Comparison of ENCODE assay signal across 1 cellular context in genomic region chr7:102450242-102450641, GRCh38.
TF ChIP-seq lines count a peak whose summit lies in the region.

No MANE protein-coding gene starts in this region.

TF ChIP-seq in WTC11, 78 proteins besides CTCF, POLR2A, EP300 and RAD21 (continued from another document):
- TF ChIP-seq, protein P1, sequence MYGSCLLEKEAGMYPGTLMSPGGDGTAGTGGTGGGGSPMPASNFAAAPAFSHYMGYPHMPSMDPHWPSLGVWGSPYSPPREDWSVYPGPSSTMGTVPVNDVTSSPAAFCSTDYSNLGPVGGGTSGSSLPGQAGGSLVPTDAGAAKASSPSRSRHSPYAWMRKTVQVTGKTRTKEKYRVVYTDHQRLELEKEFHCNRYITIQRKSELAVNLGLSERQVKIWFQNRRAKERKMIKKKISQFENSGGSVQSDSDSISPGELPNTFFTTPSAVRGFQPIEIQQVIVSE (CRISPR knock-in tag; IDR thresholded peaks at IDR 0.05; ENCODE audit: borderline replicate concordance), result no peak
- TF ChIP-seq IRF2 (CRISPR knock-in tag; IDR thresholded peaks at IDR 0.05; ENCODE audit: borderline replicate concordance, low read depth) (no peak), CBFB (CRISPR knock-in tag; IDR thresholded peaks at IDR 0.05; ENCODE audit: low read depth) (no peak), SMAD3 (CRISPR knock-in tag; IDR thresholded peaks at IDR 0.05; ENCODE audit: borderline replicate concordance) (no peak), FOXK1 (CRISPR knock-in tag; IDR thresholded peaks at IDR 0.05) (no peak), ETV6 (CRISPR knock-in tag; IDR thresholded peaks at IDR 0.05) (no peak), ZNF138 (CRISPR knock-in tag; conservative IDR thresholded peaks at IDR 0.05) (no peak), ATF1 (CRISPR knock-in tag; IDR thresholded peaks at IDR 0.05) (no peak), NR1H2 (CRISPR knock-in tag; IDR thresholded peaks at IDR 0.05) (no peak), TP53 (CRISPR knock-in tag; IDR thresholded peaks at IDR 0.05) (no peak), ATF3 (CRISPR knock-in tag; conservative IDR thresholded peaks at IDR 0.05) (no peak)
- TF ChIP-seq, protein P2, sequence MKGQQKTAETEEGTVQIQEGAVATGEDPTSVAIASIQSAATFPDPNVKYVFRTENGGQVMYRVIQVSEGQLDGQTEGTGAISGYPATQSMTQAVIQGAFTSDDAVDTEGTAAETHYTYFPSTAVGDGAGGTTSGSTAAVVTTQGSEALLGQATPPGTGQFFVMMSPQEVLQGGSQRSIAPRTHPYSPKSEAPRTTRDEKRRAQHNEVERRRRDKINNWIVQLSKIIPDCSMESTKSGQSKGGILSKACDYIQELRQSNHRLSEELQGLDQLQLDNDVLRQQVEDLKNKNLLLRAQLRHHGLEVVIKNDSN (CRISPR knock-in tag; IDR thresholded peaks at IDR 0.05), result no peak
